1 cellular context compared by ENCODE assay signal in genomic region chr3:116299646-116300081, GRCh38.
TF ChIP-seq lines count a peak whose summit lies in the region.

No MANE protein-coding gene starts in this region.

TF ChIP-seq in K562, 482 proteins besides CTCF, POLR2A, EP300 and RAD21 (continued from another document):
- TF ChIP-seq ZNF407 (IDR thresholded peaks at IDR 0.05; ENCODE audit: low read depth): no peak
- no peak for TF ChIP-seq HDAC1 (IDR thresholded peaks at IDR 0.05)
- TF ChIP-seq BCOR (IDR thresholded peaks at IDR 0.05): no peak
- TF ChIP-seq STAT5A (IDR thresholded peaks at IDR 0.05; ENCODE audit: borderline replicate concordance, low read length): no peak
- TF ChIP-seq, protein P1, sequence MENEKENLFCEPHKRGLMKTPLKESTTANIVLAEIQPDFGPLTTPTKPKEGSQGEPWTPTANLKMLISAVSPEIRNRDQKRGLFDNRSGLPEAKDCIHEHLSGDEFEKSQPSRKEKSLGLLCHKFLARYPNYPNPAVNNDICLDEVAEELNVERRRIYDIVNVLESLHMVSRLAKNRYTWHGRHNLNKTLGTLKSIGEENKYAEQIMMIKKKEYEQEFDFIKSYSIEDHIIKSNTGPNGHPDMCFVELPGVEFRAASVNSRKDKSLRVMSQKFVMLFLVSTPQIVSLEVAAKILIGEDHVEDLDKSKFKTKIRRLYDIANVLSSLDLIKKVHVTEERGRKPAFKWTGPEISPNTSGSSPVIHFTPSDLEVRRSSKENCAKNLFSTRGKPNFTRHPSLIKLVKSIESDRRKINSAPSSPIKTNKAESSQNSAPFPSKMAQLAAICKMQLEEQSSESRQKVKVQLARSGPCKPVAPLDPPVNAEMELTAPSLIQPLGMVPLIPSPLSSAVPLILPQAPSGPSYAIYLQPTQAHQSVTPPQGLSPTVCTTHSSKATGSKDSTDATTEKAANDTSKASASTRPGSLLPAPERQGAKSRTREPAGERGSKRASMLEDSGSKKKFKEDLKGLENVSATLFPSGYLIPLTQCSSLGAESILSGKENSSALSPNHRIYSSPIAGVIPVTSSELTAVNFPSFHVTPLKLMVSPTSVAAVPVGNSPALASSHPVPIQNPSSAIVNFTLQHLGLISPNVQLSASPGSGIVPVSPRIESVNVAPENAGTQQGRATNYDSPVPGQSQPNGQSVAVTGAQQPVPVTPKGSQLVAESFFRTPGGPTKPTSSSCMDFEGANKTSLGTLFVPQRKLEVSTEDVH (IDR thresholded peaks at IDR 0.05; ENCODE audit: low read depth, partially characterized antibody): no peak
- TF ChIP-seq HINFP (tag; conservative IDR thresholded peaks at IDR 0.05; ENCODE audit: low read depth): no peak
- TF ChIP-seq ELF2 (CRISPR knock-in tag; IDR thresholded peaks at IDR 0.05): no peak
- no peak for TF ChIP-seq CBX1 (IDR thresholded peaks at IDR 0.05; ENCODE audit: low read depth)
- TF ChIP-seq, protein P2, sequence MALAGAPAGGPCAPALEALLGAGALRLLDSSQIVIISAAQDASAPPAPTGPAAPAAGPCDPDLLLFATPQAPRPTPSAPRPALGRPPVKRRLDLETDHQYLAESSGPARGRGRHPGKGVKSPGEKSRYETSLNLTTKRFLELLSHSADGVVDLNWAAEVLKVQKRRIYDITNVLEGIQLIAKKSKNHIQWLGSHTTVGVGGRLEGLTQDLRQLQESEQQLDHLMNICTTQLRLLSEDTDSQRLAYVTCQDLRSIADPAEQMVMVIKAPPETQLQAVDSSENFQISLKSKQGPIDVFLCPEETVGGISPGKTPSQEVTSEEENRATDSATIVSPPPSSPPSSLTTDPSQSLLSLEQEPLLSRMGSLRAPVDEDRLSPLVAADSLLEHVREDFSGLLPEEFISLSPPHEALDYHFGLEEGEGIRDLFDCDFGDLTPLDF (CRISPR knock-in tag; IDR thresholded peaks at IDR 0.05): no peak
- TF ChIP-seq ZNF23 (CRISPR knock-in tag; IDR thresholded peaks at IDR 0.05): no peak
- no peak for TF ChIP-seq EWSR1 (IDR thresholded peaks at IDR 0.05; ENCODE audit: borderline replicate concordance, low read depth, partially characterized antibody)
TF ChIP-seq in K562: peak in this region for 0.
